In the genomic region with DNA sequence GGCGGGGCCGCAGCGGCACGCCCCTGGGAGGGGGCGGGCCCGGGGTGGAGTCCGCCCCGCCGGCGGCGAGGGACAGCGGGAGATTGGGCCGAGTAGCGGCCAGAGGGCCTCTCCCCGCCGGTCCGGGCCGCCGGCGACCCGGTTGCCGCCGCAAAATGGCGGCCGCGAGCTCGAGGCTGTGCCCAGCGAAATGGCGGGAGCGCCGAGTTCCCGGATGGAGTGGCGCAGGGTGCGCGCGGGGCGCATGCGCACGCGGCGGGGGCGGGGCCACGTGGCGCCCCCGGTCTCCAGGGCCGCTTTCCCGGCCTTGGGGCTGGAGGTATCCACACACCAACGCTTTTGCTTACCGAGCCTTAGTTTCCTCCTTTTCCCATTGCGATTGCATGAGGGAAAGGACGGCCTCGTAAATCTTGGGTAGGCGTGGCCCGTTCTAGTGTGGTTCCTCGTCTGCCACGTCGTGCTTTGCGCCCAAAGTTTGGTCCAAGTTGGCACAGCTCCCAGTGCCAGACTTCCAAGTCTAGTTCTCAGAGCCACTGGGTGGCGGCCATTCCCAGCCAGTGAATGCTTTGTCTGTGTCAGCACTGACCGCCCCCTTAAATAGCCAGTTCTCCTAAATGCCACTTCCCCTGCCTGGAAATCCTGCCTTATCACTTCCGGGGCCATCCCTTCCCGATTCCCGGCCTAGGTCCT, we compare ENCODE assay signal across 8 cellular contexts. TPM values are rescaled to one million over a fixed set of nuclear protein-coding genes. Genes with fewer than 3 reads are reported as not detected.
A peak's percentile ranks its signal among the peaks of the same experiment; 100 is the strongest.
DNase-seq lines count a peak whose midpoint lies in the region; ATAC-seq and TF ChIP-seq lines count a peak whose summit lies in the region.

No MANE protein-coding gene starts in this region.

- peaks cover 65% of the 10 kb centered on the region for H3K4me1 Mint-ChIP-seq in GM23338
- peaks cover 62% of the 10 kb centered on the region for H3K4me1 Mint-ChIP-seq in activated naive CD8-positive, alpha-beta T cell (ENCODE audit: low read depth)
- peaks cover 75% of the 10 kb centered on the region for H3K4me1 Mint-ChIP-seq in osteocyte (ENCODE audit: unreplicated experiment)

- peaks cover 60% of the 10 kb centered on the region for H3F3A ChIP-seq in GM23338 (replicated peaks; ENCODE audit: low read depth)

- H3K79me2 ChIP-seq in GM23338 (replicated peaks; ENCODE audit: insufficient read depth), result peaks cover 44% of the 10 kb centered on the region

- in situ Hi-C loops in G401 (cut with HindIII; ENCODE audit: low sequenced_read_pairs), result no loop called here

- peak overlapping the region; percentile 98 for H3K27ac Mint-ChIP-seq in GM23338
- peak overlapping the region; percentile 96 for H3K27ac Mint-ChIP-seq in activated naive CD8-positive, alpha-beta T cell
- peak overlapping the region; percentile 81 for H3K27ac Mint-ChIP-seq in osteocyte (ENCODE audit: unreplicated experiment)

- WGBS in upper lobe of left lung, 2 donors, result 2 to 3% methylated on average over 11 to 13 of the region's 63 CpGs

- H3K27me3 Mint-ChIP-seq in GM23338 (ENCODE audit: insufficient read depth, low read depth, poor library complexity) (peaks cover 59% of the 10 kb centered on the region), osteocyte (ENCODE audit: unreplicated experiment) (no peaks in the 10 kb centered on the region)
- no peaks in the 10 kb centered on the region for H3K27me3 Mint-ChIP-seq in activated naive CD8-positive, alpha-beta T cell

- H3K9me2 ChIP-seq in GM23338 (ENCODE audit: insufficient read depth), result no peaks in the 10 kb centered on the region

- H3K4me3 Mint-ChIP-seq in GM23338, result peak overlapping the region; percentile 89
- peak overlapping the region; percentile 95 for H3K4me3 Mint-ChIP-seq in activated naive CD8-positive, alpha-beta T cell
- H3K4me3 Mint-ChIP-seq in osteocyte (ENCODE audit: unreplicated experiment), result peak overlapping the region; percentile 82

- H3K4me1 ChIP-seq in GM23338 (ENCODE audit: insufficient read depth) (peaks cover 47% of the 10 kb centered on the region), upper lobe of left lung (peaks cover 85 to 93% (median 88%) of the 10 kb centered on the region in 4 donors)

- TF ChIP-seq POLR2A in upper lobe of left lung (IDR thresholded peaks at IDR 0.05), result no peak

- H3K4me3 ChIP-seq in GM23338, result peak overlapping the region; percentile 94
- peak overlapping the region; percentile 65 to 89 (median 75) for H3K4me3 ChIP-seq in upper lobe of left lung

- ATAC-seq in GM23338 (peak; percentile 0), Right ventricle myocardium inferior (peak; percentile 38), upper lobe of left lung (ENCODE audit: low FRiP score in 2 of 2) (peak in 1 of 2 donors; percentile 53)

- H2AFZ ChIP-seq in GM23338, result no peak overlapping the region

- H3K27me3 ChIP-seq in GM23338 (ENCODE audit: insufficient read depth), result peaks cover 10% of the 10 kb centered on the region; the same call in 1 of the 2 replicates
- no peaks in the 10 kb centered on the region for H3K27me3 ChIP-seq in upper lobe of left lung

- H3K9me3 ChIP-seq in upper lobe of left lung, result no peaks in the 10 kb centered on the region

- H3K27ac ChIP-seq in GM23338 (ENCODE audit: low read depth) (peak overlapping the region; percentile 98), upper lobe of left lung (peak overlapping the region; percentile 94 to 100 (median 99))

- H3K9me3 Mint-ChIP-seq in GM23338 (peaks cover 2% of the 10 kb centered on the region; the same call in 2 of the 3 replicates), osteocyte (ENCODE audit: unreplicated experiment) (no peaks in the 10 kb centered on the region)
- no peaks in the 10 kb centered on the region for H3K9me3 Mint-ChIP-seq in activated naive CD8-positive, alpha-beta T cell (ENCODE audit: low read depth)

- TF ChIP-seq CTCF in GM23338 (conservative IDR thresholded peaks at IDR 0.05; ENCODE audit: low read depth in 2 of 2) (no peak), LNCAP (IDR thresholded peaks at IDR 0.05) (0 out of 2 replicates have a peak, but pooled peaks have one; percentile 7), osteocyte (IDR thresholded peaks at IDR 0.05) (no peak), upper lobe of left lung (IDR thresholded peaks at IDR 0.05) (peak in 1 of 6 experiments; percentile 21)

- H3K36me3 Mint-ChIP-seq in GM23338 (ENCODE audit: low read depth), result peaks cover 51% of the 10 kb centered on the region
- peaks cover 6% of the 10 kb centered on the region for H3K36me3 Mint-ChIP-seq in activated naive CD8-positive, alpha-beta T cell
- peaks cover 32% of the 10 kb centered on the region for H3K36me3 Mint-ChIP-seq in osteocyte (ENCODE audit: unreplicated experiment)

- intact Hi-C loops in Right ventricle myocardium inferior (cut with DNase I), result no loop called here

- peaks cover 31% of the 10 kb centered on the region for H3K36me3 ChIP-seq in GM23338 (ENCODE audit: insufficient read depth)
- H3K36me3 ChIP-seq in upper lobe of left lung, result peaks cover 30 to 46% (median 38%) of the 10 kb centered on the region in 4 donors

- peaks cover 37% of the 10 kb centered on the region for H4K20me1 ChIP-seq in GM23338 (replicated peaks; ENCODE audit: insufficient read depth)

- peak; percentile 72 for DNase-seq in G401 (ENCODE audit: low spot score)
- peak; percentile 81 for DNase-seq in GM23338 (ENCODE audit: low spot score)
- DNase-seq in SK-N-DZ (ENCODE audit: low spot score), result peak; percentile 85
- peak; percentile 93 for DNase-seq in Right ventricle myocardium inferior (ENCODE audit: missing footprints)
- DNase-seq in osteocyte (ENCODE audit: extremely low spot score, unreplicated experiment), result peak; percentile 96
- peak; percentile 86 to 97 for DNase-seq in upper lobe of left lung

- TF ChIP-seq EP300 in upper lobe of left lung (IDR thresholded peaks at IDR 0.05), result peak in 3 of 4 donors; percentile 9 to 42 (median 26)

- peak overlapping the region; percentile 100 for H3K4me2 ChIP-seq in GM23338

TF ChIP-seq in GM23338, 12 proteins besides CTCF, POLR2A, EP300 and RAD21:
- TF ChIP-seq STAT1 (IDR thresholded peaks at IDR 0.05; ENCODE audit: unreplicated experiment), result no peak
- TF ChIP-seq POLR2AphosphoS5 (IDR thresholded peaks at IDR 0.05; ENCODE audit: low read depth), result peak; percentile 50
TF ChIP-seq in GM23338: peak in this region for 1.

RNA-seq across cellular contexts. Expression of a gene that starts 0.5 kb away (rescaled TPM):
- total RNA-seq in G401 (2014; rRNA removed; shearing (Covaris generic)), result 196 and 215 TPM in 2 replicates
- total RNA-seq in GM23338 (2014; rRNA removed; shearing (Covaris generic)), result 152 and 202 TPM in 2 replicates
- polyA plus RNA-seq in GM23338 (2016; fragmentation: Nextera tagmentation; extraction: Ambion mirVana), result 153 and 160 TPM in 2 replicates
- polyA plus RNA-seq in SK-N-DZ (2014; cell fraction: cytosol; rRNA removed), result 479 and 663 TPM in 2 replicates
- 559 and 732 TPM in 2 replicates for polyA plus RNA-seq in SK-N-DZ (2014; cell fraction: nucleus; rRNA removed)
- total RNA-seq in Right ventricle myocardium inferior (219 TPM), osteocyte (401 and 408 TPM in 2 replicates), upper lobe of left lung (1,000 to 10,000 TPM in 1 of 6 donors, 100 to 1,000 TPM in 5; 326 to 1,348 (median 441) TPM)

RNA-seq across cellular contexts. Expression of a gene that starts 5.7 kb away (rescaled TPM):
- 37.9 and 45.0 TPM in 2 replicates for total RNA-seq in G401 (2014; rRNA removed; shearing (Covaris generic))
- 39.2 and 60.4 TPM in 2 replicates for total RNA-seq in GM23338 (2014; rRNA removed; shearing (Covaris generic))
- polyA plus RNA-seq in GM23338 (2016; fragmentation: Nextera tagmentation; extraction: Ambion mirVana), result 62.3 and 68.0 TPM in 2 replicates
- polyA plus RNA-seq in SK-N-DZ (2014; cell fraction: cytosol; rRNA removed), result 27.6 and 35.5 TPM in 2 replicates
- polyA plus RNA-seq in SK-N-DZ (2014; cell fraction: nucleus; rRNA removed), result 40.1 and 42.4 TPM in 2 replicates
- 13.1 TPM for total RNA-seq in Right ventricle myocardium inferior
- total RNA-seq in osteocyte, result 35.3 and 35.8 TPM in 2 replicates
- total RNA-seq in upper lobe of left lung, result 10 to 100 TPM; 43.0 to 85.3 (median 59.6) TPM

RNA-seq across cellular contexts. Expression of a gene that starts 16.1 kb away (rescaled TPM):
- total RNA-seq in G401 (2014; rRNA removed; shearing (Covaris generic)), result 0.31 and 1.3 TPM in 2 replicates
- total RNA-seq in GM23338 (2014; rRNA removed; shearing (Covaris generic)), result 8.2 and 10.3 TPM in 2 replicates
- 2.7 and 4.8 TPM in 2 replicates for polyA plus RNA-seq in GM23338 (2016; fragmentation: Nextera tagmentation; extraction: Ambion mirVana)
- polyA plus RNA-seq in SK-N-DZ (2014; cell fraction: cytosol; rRNA removed), result 12.4 and 16.7 TPM in 2 replicates
- polyA plus RNA-seq in SK-N-DZ (2014; cell fraction: nucleus; rRNA removed), result 6.8 and 9.5 TPM in 2 replicates
- total RNA-seq in Right ventricle myocardium inferior (not detected), osteocyte (3.8 and 4.2 TPM in 2 replicates), upper lobe of left lung (not detected)

RNA-seq across cellular contexts. Expression of a gene that starts 21.2 kb away (rescaled TPM):
- 14.0 and 17.5 TPM in 2 replicates for total RNA-seq in G401 (2014; rRNA removed; shearing (Covaris generic))
- total RNA-seq in GM23338 (2014; rRNA removed; shearing (Covaris generic)), result 84.5 and 113 TPM in 2 replicates
- polyA plus RNA-seq in GM23338 (2016; fragmentation: Nextera tagmentation; extraction: Ambion mirVana), result 28.6 and 33.3 TPM in 2 replicates
- 23.3 and 31.3 TPM in 2 replicates for polyA plus RNA-seq in SK-N-DZ (2014; cell fraction: cytosol; rRNA removed)
- 74.4 and 125 TPM in 2 replicates for polyA plus RNA-seq in SK-N-DZ (2014; cell fraction: nucleus; rRNA removed)
- 62.8 TPM for total RNA-seq in Right ventricle myocardium inferior
- total RNA-seq in osteocyte, result 98.1 and 103 TPM in 2 replicates
- 100 to 1,000 TPM in 2 of 6 donors, 10 to 100 TPM in 4; 33.5 to 176 (median 75.9) TPM for total RNA-seq in upper lobe of left lung

RNA-seq across cellular contexts. Expression of a gene that starts 28.1 kb away (rescaled TPM):
- total RNA-seq in G401 (2014; rRNA removed; shearing (Covaris generic)), result 61.3 and 98.5 TPM in 2 replicates
- 78.7 and 139 TPM in 2 replicates for total RNA-seq in GM23338 (2014; rRNA removed; shearing (Covaris generic))
- 396 and 420 TPM in 2 replicates for polyA plus RNA-seq in GM23338 (2016; fragmentation: Nextera tagmentation; extraction: Ambion mirVana)
- polyA plus RNA-seq in SK-N-DZ (2014; cell fraction: cytosol; rRNA removed), result 69.7 and 75.2 TPM in 2 replicates
- polyA plus RNA-seq in SK-N-DZ (2014; cell fraction: nucleus; rRNA removed), result 50.9 and 102 TPM in 2 replicates
- total RNA-seq in Right ventricle myocardium inferior (656 TPM), osteocyte (167 and 172 TPM in 2 replicates), upper lobe of left lung (100 to 1,000 TPM in 3 of 6 donors, 10 to 100 TPM in 3; 56.0 to 187 (median 113) TPM)
